ENCODE assay signal across 1 cellular context in the genomic region with DNA sequence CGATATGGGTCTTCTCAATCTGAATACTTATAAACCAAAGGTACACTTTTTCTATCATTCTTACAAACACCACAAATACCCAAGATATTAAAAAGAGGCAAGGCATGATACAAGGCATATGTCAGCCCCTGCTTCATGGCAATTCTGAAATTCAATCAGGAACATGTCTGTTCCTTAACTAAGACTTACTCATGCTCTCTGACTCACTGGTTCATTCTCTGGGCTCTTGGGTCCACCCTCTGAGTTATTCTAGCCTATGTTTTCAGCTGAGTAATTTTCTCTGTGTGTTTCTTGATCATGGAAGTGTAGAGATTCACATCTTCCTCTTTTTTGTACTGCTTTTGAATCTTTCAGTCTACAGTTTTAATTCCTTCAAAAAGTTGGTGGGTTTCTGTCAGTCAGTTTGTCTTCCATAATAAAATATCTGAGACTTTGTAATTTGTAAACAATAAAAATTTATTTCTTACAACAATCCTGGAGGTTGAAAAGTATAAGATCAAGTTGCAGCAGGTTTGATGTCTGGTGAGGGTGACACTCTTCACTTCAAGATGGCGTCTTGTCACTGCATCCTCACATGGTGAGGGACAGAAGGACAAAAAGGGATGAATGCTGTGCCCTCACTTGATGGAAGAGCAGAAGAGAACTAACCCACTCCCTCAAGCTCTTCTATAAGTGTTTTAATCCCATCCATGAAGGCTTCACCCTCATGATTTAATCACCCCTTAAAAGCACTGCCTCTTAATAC.
TF ChIP-seq lines count a peak whose summit lies in the region.

No MANE protein-coding gene starts in this region.

TF ChIP-seq in GM23338, 12 proteins besides CTCF, POLR2A, EP300 and RAD21 (continued from another document):
- TF ChIP-seq, protein P1, sequence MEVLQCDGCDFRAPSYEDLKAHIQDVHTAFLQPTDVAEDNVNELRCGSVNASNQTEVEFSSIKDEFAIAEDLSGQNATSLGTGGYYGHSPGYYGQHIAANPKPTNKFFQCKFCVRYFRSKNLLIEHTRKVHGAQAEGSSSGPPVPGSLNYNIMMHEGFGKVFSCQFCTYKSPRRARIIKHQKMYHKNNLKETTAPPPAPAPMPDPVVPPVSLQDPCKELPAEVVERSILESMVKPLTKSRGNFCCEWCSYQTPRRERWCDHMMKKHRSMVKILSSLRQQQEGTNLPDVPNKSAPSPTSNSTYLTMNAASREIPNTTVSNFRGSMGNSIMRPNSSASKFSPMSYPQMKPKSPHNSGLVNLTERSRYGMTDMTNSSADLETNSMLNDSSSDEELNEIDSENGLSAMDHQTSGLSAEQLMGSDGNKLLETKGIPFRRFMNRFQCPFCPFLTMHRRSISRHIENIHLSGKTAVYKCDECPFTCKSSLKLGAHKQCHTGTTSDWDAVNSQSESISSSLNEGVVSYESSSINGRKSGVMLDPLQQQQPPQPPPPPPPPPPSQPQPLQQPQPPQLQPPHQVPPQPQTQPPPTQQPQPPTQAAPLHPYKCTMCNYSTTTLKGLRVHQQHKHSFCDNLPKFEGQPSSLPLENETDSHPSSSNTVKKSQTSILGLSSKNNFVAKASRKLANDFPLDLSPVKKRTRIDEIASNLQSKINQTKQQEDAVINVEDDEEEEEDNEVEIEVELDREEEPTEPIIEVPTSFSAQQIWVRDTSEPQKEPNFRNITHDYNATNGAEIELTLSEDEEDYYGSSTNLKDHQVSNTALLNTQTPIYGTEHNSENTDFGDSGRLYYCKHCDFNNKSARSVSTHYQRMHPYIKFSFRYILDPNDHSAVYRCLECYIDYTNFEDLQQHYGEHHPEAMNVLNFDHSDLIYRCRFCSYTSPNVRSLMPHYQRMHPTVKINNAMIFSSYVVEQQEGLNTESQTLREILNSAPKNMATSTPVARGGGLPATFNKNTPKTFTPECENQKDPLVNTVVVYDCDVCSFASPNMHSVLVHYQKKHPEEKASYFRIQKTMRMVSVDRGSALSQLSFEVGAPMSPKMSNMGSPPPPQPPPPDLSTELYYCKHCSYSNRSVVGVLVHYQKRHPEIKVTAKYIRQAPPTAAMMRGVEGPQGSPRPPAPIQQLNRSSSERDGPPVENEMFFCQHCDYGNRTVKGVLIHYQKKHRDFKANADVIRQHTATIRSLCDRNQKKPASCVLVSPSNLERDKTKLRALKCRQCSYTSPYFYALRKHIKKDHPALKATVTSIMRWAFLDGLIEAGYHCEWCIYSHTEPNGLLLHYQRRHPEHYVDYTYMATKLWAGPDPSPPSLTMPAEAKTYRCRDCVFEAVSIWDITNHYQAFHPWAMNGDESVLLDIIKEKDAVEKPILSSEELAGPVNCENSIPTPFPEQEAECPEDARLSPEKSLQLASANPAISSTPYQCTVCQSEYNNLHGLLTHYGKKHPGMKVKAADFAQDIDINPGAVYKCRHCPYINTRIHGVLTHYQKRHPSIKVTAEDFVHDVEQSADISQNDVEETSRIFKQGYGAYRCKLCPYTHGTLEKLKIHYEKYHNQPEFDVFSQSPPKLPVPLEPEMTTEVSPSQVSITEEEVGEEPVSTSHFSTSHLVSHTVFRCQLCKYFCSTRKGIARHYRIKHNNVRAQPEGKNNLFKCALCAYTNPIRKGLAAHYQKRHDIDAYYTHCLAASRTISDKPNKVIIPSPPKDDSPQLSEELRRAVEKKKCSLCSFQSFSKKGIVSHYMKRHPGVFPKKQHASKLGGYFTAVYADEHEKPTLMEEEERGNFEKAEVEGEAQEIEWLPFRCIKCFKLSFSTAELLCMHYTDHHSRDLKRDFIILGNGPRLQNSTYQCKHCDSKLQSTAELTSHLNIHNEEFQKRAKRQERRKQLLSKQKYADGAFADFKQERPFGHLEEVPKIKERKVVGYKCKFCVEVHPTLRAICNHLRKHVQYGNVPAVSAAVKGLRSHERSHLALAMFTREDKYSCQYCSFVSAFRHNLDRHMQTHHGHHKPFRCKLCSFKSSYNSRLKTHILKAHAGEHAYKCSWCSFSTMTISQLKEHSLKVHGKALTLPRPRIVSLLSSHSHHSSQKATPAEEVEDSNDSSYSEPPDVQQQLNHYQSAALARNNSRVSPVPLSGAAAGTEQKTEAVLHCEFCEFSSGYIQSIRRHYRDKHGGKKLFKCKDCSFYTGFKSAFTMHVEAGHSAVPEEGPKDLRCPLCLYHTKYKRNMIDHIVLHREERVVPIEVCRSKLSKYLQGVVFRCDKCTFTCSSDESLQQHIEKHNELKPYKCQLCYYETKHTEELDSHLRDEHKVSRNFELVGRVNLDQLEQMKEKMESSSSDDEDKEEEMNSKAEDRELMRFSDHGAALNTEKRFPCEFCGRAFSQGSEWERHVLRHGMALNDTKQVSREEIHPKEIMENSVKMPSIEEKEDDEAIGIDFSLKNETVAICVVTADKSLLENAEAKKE (CRISPR knock-in tag; IDR thresholded peaks at IDR 0.05), result no peak
- TF ChIP-seq STAT1 (IDR thresholded peaks at IDR 0.05; ENCODE audit: unreplicated experiment) (no peak), CREB1 (CRISPR knock-in tag; IDR thresholded peaks at IDR 0.05; ENCODE audit: low read depth) (no peak), JUNB (IDR thresholded peaks at IDR 0.05; ENCODE audit: unreplicated experiment) (no peak), POLR2AphosphoS5 (IDR thresholded peaks at IDR 0.05; ENCODE audit: low read depth) (no peak), ZNF114 (CRISPR knock-in tag; IDR thresholded peaks at IDR 0.05) (no peak), NANOG (IDR thresholded peaks at IDR 0.05; ENCODE audit: borderline replicate concordance) (no peak)
- TF ChIP-seq, protein P2, sequence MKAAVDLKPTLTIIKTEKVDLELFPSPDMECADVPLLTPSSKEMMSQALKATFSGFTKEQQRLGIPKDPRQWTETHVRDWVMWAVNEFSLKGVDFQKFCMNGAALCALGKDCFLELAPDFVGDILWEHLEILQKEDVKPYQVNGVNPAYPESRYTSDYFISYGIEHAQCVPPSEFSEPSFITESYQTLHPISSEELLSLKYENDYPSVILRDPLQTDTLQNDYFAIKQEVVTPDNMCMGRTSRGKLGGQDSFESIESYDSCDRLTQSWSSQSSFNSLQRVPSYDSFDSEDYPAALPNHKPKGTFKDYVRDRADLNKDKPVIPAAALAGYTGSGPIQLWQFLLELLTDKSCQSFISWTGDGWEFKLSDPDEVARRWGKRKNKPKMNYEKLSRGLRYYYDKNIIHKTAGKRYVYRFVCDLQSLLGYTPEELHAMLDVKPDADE (IDR thresholded peaks at IDR 0.05), result no peak
- TF ChIP-seq, protein P3, sequence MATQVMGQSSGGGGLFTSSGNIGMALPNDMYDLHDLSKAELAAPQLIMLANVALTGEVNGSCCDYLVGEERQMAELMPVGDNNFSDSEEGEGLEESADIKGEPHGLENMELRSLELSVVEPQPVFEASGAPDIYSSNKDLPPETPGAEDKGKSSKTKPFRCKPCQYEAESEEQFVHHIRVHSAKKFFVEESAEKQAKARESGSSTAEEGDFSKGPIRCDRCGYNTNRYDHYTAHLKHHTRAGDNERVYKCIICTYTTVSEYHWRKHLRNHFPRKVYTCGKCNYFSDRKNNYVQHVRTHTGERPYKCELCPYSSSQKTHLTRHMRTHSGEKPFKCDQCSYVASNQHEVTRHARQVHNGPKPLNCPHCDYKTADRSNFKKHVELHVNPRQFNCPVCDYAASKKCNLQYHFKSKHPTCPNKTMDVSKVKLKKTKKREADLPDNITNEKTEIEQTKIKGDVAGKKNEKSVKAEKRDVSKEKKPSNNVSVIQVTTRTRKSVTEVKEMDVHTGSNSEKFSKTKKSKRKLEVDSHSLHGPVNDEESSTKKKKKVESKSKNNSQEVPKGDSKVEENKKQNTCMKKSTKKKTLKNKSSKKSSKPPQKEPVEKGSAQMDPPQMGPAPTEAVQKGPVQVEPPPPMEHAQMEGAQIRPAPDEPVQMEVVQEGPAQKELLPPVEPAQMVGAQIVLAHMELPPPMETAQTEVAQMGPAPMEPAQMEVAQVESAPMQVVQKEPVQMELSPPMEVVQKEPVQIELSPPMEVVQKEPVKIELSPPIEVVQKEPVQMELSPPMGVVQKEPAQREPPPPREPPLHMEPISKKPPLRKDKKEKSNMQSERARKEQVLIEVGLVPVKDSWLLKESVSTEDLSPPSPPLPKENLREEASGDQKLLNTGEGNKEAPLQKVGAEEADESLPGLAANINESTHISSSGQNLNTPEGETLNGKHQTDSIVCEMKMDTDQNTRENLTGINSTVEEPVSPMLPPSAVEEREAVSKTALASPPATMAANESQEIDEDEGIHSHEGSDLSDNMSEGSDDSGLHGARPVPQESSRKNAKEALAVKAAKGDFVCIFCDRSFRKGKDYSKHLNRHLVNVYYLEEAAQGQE (IDR thresholded peaks at IDR 0.05; ENCODE audit: unreplicated experiment), result no peak
